ENCODE assay signal across 19 cellular contexts in genomic region chr19:7635670-7636069, GRCh38. TPM values are rescaled to one million over a fixed set of nuclear protein-coding genes. Genes with fewer than 3 reads are reported as not detected.
DNase-seq lines count a peak whose midpoint lies in the region; TF ChIP-seq lines count a peak whose summit lies in the region.
"Had no signal": no experiment of that assay in that cellular context is flagged by ENCODE, and none has a peak within 500 bp of the region (broad histone marks: within the 10 kb centered on the region; RNA-seq: fewer than 3 reads in every experiment).

No MANE protein-coding gene starts in this region.

- no peaks in the 10 kb centered on the region for H3K36me3 ChIP-seq in breast epithelium
- no peaks in the 10 kb centered on the region for H3K36me3 ChIP-seq in neural progenitor cell
- H3K36me3 ChIP-seq in GM23248 (ENCODE audit: low read depth): no peaks in the 10 kb centered on the region

- H3K27me3 Mint-ChIP-seq in activated naive CD4-positive, alpha-beta T cell treated with anti-CD3 and anti-CD28 coated beads, Interleukin-2, amount 10 ng/mL, durations not matched to agents 7 days and 5 days: peaks cover 4% of the 10 kb centered on the region
- no peaks in the 10 kb centered on the region for H3K27me3 Mint-ChIP-seq in activated naive CD4-positive, alpha-beta T cell treated with anti-CD3 and anti-CD28 coated beads for 36 hours (ENCODE audit: low read depth)
- no peaks in the 10 kb centered on the region for H3K27me3 Mint-ChIP-seq in IgD-negative memory B cell
- H3K27me3 Mint-ChIP-seq in neural progenitor cell (ENCODE audit: insufficient read depth, low read depth): peaks cover 23% of the 10 kb centered on the region

- peaks cover 22% of the 10 kb centered on the region for H3F3A ChIP-seq in neural progenitor cell (ENCODE audit: low read depth)
- H3F3A ChIP-seq in GM23248 (ENCODE audit: insufficient read depth): no peaks in the 10 kb centered on the region

- H3K79me2 ChIP-seq in neural progenitor cell (ENCODE audit: low read depth): peaks cover 15% of the 10 kb centered on the region
- peaks cover 13% of the 10 kb centered on the region for H3K79me2 ChIP-seq in GM23248 (ENCODE audit: insufficient read depth)

- peak overlapping the region; percentile 81 for H3K4me3 Mint-ChIP-seq in activated naive CD4-positive, alpha-beta T cell treated with anti-CD3 and anti-CD28 coated beads, Interleukin-2, amount 10 ng/mL, durations not matched to agents 7 days and 5 days
- H3K4me3 Mint-ChIP-seq in activated naive CD4-positive, alpha-beta T cell treated with anti-CD3 and anti-CD28 coated beads for 36 hours: no peak overlapping the region
- H3K4me3 Mint-ChIP-seq in IgD-negative memory B cell (peak overlapping the region; percentile 37 to 78 (median 58)), neural progenitor cell (peak overlapping the region; percentile 42)

- H3K4me2 ChIP-seq in neural progenitor cell (no peak overlapping the region), GM23248 (ENCODE audit: unreplicated experiment) (no peak overlapping the region)

- no peak for TF ChIP-seq CTCF in breast epithelium (IDR thresholded peaks at IDR 0.05)
- TF ChIP-seq CTCF in neural progenitor cell (IDR thresholded peaks at IDR 0.05): no peak
- TF ChIP-seq CTCF in GM10266 (IDR thresholded peaks at IDR 0.05; ENCODE audit: control insufficient read depth, insufficient read depth, low read depth, missing control alignments): no peak

- no peaks in the 10 kb centered on the region for H3K9me2 ChIP-seq in GM23248 (ENCODE audit: insufficient read depth)

- peaks cover 9% of the 10 kb centered on the region for H3K9me3 Mint-ChIP-seq in activated naive CD4-positive, alpha-beta T cell treated with anti-CD3 and anti-CD28 coated beads, Interleukin-2, amount 10 ng/mL, durations not matched to agents 7 days and 5 days
- peaks cover 6% of the 10 kb centered on the region for H3K9me3 Mint-ChIP-seq in activated naive CD4-positive, alpha-beta T cell treated with anti-CD3 and anti-CD28 coated beads for 36 hours
- H3K9me3 Mint-ChIP-seq in IgD-negative memory B cell (peaks cover 0 to 2% (median 0%) of the 10 kb centered on the region in 3 donors), neural progenitor cell (no peaks in the 10 kb centered on the region)

- peaks cover 29% of the 10 kb centered on the region for H3K36me3 Mint-ChIP-seq in activated naive CD4-positive, alpha-beta T cell treated with anti-CD3 and anti-CD28 coated beads, Interleukin-2, amount 10 ng/mL, durations not matched to agents 7 days and 5 days
- H3K36me3 Mint-ChIP-seq in activated naive CD4-positive, alpha-beta T cell treated with anti-CD3 and anti-CD28 coated beads for 36 hours (ENCODE audit: low read depth): peaks cover 12% of the 10 kb centered on the region
- H3K36me3 Mint-ChIP-seq in IgD-negative memory B cell (peaks cover 3% of the 10 kb centered on the region), neural progenitor cell (no peaks in the 10 kb centered on the region)

- intact Hi-C loops in activated naive CD4-positive, alpha-beta T cell treated with anti-CD3 and anti-CD28 coated beads for 36 hours (cut with micrococcal nuclease): no loop called here
- intact Hi-C loops in breast epithelium (cut with DNase I; ENCODE audit: low total_unique reads): no loop called here

- peak overlapping the region; percentile 84 for H3K27ac Mint-ChIP-seq in activated naive CD4-positive, alpha-beta T cell treated with anti-CD3 and anti-CD28 coated beads, Interleukin-2, amount 10 ng/mL, durations not matched to agents 7 days and 5 days
- no peak overlapping the region for H3K27ac Mint-ChIP-seq in activated naive CD4-positive, alpha-beta T cell treated with anti-CD3 and anti-CD28 coated beads for 36 hours
- H3K27ac Mint-ChIP-seq in IgD-negative memory B cell (peak overlapping the region; percentile 8 to 84 (median 67)), neural progenitor cell (no peak overlapping the region)

- TF ChIP-seq POLR2A in breast epithelium (IDR thresholded peaks at IDR 0.05): no peak

- H3K27ac ChIP-seq in breast epithelium: peak overlapping the region; percentile 88 to 92
- no peak overlapping the region for H3K27ac ChIP-seq in neural progenitor cell
- no peak overlapping the region for H3K27ac ChIP-seq in GM23248
- H3K27ac ChIP-seq: sigmoid colon had no signal

- DNase-seq in activated naive CD4-positive, alpha-beta T cell treated with anti-CD3 and anti-CD28 coated beads, Interleukin-2, amount 10 ng/mL, durations not matched to agents 7 days and 5 days: no peak
- DNase-seq in activated naive CD4-positive, alpha-beta T cell treated with anti-CD3 and anti-CD28 coated beads for 36 hours: no peak
- DNase-seq in breast epithelium (ENCODE audit: low spot score in 2 of 2): no peak
- DNase-seq in neural progenitor cell (ENCODE audit: low spot score): no peak
- DNase-seq in GM23248: no peak
- no peak for DNase-seq in NCI-H2171 (lab: John Stamatoyannopoulos, UW)
- DNase-seq in GM10266 (ENCODE audit: extremely low spot score): no peak
- DNase-seq: activated CD4-positive, alpha-beta T cell treated with anti-CD3 and anti-CD28 coated beads for 1 hour; activated effector memory CD4-positive, alpha-beta T cell treated with Interleukin-2 at 50 U/mL for 16 hours; cortex of kidney; DMS 273 treated with DMSO at 0.1 percent for 48 hours; nucleus accumbens; sigmoid colon; stimulated activated CD4-positive, alpha-beta T cell treated with anti-CD3 and anti-CD28 coated beads, Interleukin-1b, Interleukin-23, amount 100 ng/mL, for 48 hours had no signal

- H4K20me1 ChIP-seq in neural progenitor cell (ENCODE audit: low read depth) (no peaks in the 10 kb centered on the region), GM23248 (ENCODE audit: insufficient read depth) (no peaks in the 10 kb centered on the region)

- WGBS in GM23248 (ENCODE audit: low coverage in 1 of 2, low lambda C conversion rate in 2 of 2, missing lambda C conversion rate in 2 of 2), 2 experiments: 51 to 59% methylated on average over 6 of the region's 6 CpGs

- H3K4me1 Mint-ChIP-seq in activated naive CD4-positive, alpha-beta T cell treated with anti-CD3 and anti-CD28 coated beads, Interleukin-2, amount 10 ng/mL, durations not matched to agents 7 days and 5 days: peaks cover 41% of the 10 kb centered on the region
- H3K4me1 Mint-ChIP-seq in activated naive CD4-positive, alpha-beta T cell treated with anti-CD3 and anti-CD28 coated beads for 36 hours (ENCODE audit: low read depth): peaks cover 36% of the 10 kb centered on the region
- H3K4me1 Mint-ChIP-seq in IgD-negative memory B cell (peaks cover 0 to 21% (median 16%) of the 10 kb centered on the region in 3 donors), neural progenitor cell (peaks cover 4% of the 10 kb centered on the region)

- H2AFZ ChIP-seq in neural progenitor cell (replicated peaks) (no peak overlapping the region), GM23248 (no peak overlapping the region)

- no peaks in the 10 kb centered on the region for H3K27me3 ChIP-seq in breast epithelium
- H3K27me3 ChIP-seq in neural progenitor cell: peaks cover 26% of the 10 kb centered on the region
- H3K27me3 ChIP-seq in GM23248 (replicated peaks; ENCODE audit: insufficient read depth): 0 out of 2 replicates have a peak, but pooled peaks cover 7% of the 10 kb centered on the region

- H3K9me3 ChIP-seq in breast epithelium: no peaks in the 10 kb centered on the region
- no peaks in the 10 kb centered on the region for H3K9me3 ChIP-seq in neural progenitor cell (ENCODE audit: low read depth)
- H3K9me3 ChIP-seq in GM23248 (ENCODE audit: low read depth): no peaks in the 10 kb centered on the region
- H3K9me3 ChIP-seq: sigmoid colon had no signal

- in situ Hi-C loops in GM23248 (cut with MboI): no loop called here

- H3K9ac ChIP-seq in neural progenitor cell (no peak overlapping the region), GM23248 (no peak overlapping the region)

- H3K4me1 ChIP-seq in breast epithelium (peaks cover 1 to 2% of the 10 kb centered on the region in 2 donors), neural progenitor cell (peaks cover 1% of the 10 kb centered on the region), GM23248 (ENCODE audit: insufficient read depth) (peaks cover 4% of the 10 kb centered on the region; the same call in 1 of the 2 replicates)

- H3K4me3 ChIP-seq in breast epithelium: peak overlapping the region in 2 of 3 donors; percentile 61 to 74
- no peak overlapping the region for H3K4me3 ChIP-seq in neural progenitor cell
- H3K4me3 ChIP-seq in GM23248: no peak overlapping the region
- H3K4me3 ChIP-seq: sigmoid colon had no signal

- CTCF ChIA-PET in activated naive CD4-positive, alpha-beta T cell treated with anti-CD3 and anti-CD28 coated beads, Interleukin-2, amount 10 ng/mL, durations not matched to agents 7 days and 5 days (lab: Charles Lee): interaction anchor here (1.0 kb wide), 1 partner anchor 17 kb away, joined by 4 read pairs; no protein-coding TSS in a partner anchor
- CTCF ChIA-PET in activated naive CD4-positive, alpha-beta T cell treated with anti-CD3 and anti-CD28 coated beads for 36 hours (lab: Charles Lee): interaction anchor here (0.7 to 1.5 kb wide), 5 partner anchors 17 to 467 kb away, joined by 3 to 5 read pairs (median 4); partner anchors contain the start of gene TRAPPC5

RNA-seq across cellular contexts. Expression of gene STXBP2, which starts 1.2 kb away (rescaled TPM):
- 10 to 100 TPM; 88.4 to 92.4 TPM for total RNA-seq in activated naive CD4-positive, alpha-beta T cell treated with anti-CD3 and anti-CD28 coated beads for 36 hours
- polyA plus RNA-seq in IgD-negative memory B cell (70.2 TPM), GM23248 (2016; fragmentation: Nextera tagmentation; extraction: Ambion mirVana) (1.4 and 2.0 TPM in 2 replicates)
- total RNA-seq in breast epithelium (10 to 100 TPM; 15.4 to 55.3 (median 37.0) TPM), neural progenitor cell (ENCODE audit: low replicate concordance) (12.7 and 21.9 TPM in 2 replicates)
- 1.8 TPM in 1 of 2 replicates, not detected in the other for total RNA-seq in GM23248 (2014; rRNA removed; shearing (Covaris generic))

RNA-seq across cellular contexts. Expression of gene PCP2, which starts 2.2 kb away (rescaled TPM):
- under 1 TPM in 1 of 2 experiments, not detected in 1; 0.64 TPM for total RNA-seq in activated naive CD4-positive, alpha-beta T cell treated with anti-CD3 and anti-CD28 coated beads for 36 hours
- polyA plus RNA-seq in IgD-negative memory B cell (not detected), GM23248 (2016; fragmentation: Nextera tagmentation; extraction: Ambion mirVana) (not detected in 2 replicates)
- total RNA-seq in breast epithelium (1 to 10 TPM in 2 of 3 donors, not detected in 1; 4.9 to 6.7 TPM), neural progenitor cell (ENCODE audit: low replicate concordance) (not detected in 2 replicates)
- not detected in 2 replicates for total RNA-seq in GM23248 (2014; rRNA removed; shearing (Covaris generic))
- total RNA-seq: epithelial cell of proximal tubule, H4, lung microvascular endothelial cell, sigmoid colon had no signal

RNA-seq across cellular contexts. Expression of gene PET100, which starts 6.1 kb away (rescaled TPM):
- 10 to 100 TPM; 93.9 to 96.5 TPM for total RNA-seq in activated naive CD4-positive, alpha-beta T cell treated with anti-CD3 and anti-CD28 coated beads for 36 hours
- 232 TPM for polyA plus RNA-seq in IgD-negative memory B cell
- 10 to 100 TPM; 23.7 to 40.4 (median 33.1) TPM for total RNA-seq in breast epithelium
- 22.0 and 30.3 TPM in 2 replicates for total RNA-seq in neural progenitor cell (ENCODE audit: low replicate concordance)
- 7.6 and 13.5 TPM in 2 replicates for total RNA-seq in GM23248 (2014; rRNA removed; shearing (Covaris generic))
- 189 and 199 TPM in 2 replicates for polyA plus RNA-seq in GM23248 (2016; fragmentation: Nextera tagmentation; extraction: Ambion mirVana)

RNA-seq across cellular contexts. Expression of gene XAB2, which starts 6.3 kb away (rescaled TPM):
- total RNA-seq in activated naive CD4-positive, alpha-beta T cell treated with anti-CD3 and anti-CD28 coated beads for 36 hours: 10 to 100 TPM; 60.0 to 60.4 TPM
- 9.7 TPM for polyA plus RNA-seq in IgD-negative memory B cell
- 10 to 100 TPM; 41.3 to 49.0 (median 41.9) TPM for total RNA-seq in breast epithelium
- 30.9 and 51.4 TPM in 2 replicates for total RNA-seq in neural progenitor cell (ENCODE audit: low replicate concordance)
- 30.7 and 33.0 TPM in 2 replicates for total RNA-seq in GM23248 (2014; rRNA removed; shearing (Covaris generic))
- 12.2 and 12.5 TPM in 2 replicates for polyA plus RNA-seq in GM23248 (2016; fragmentation: Nextera tagmentation; extraction: Ambion mirVana)

RNA-seq across cellular contexts. Expression of gene RETN, which starts 33.2 kb away (rescaled TPM):
- total RNA-seq in activated naive CD4-positive, alpha-beta T cell treated with anti-CD3 and anti-CD28 coated beads for 36 hours: not detected
- polyA plus RNA-seq in IgD-negative memory B cell (not detected), GM23248 (2016; fragmentation: Nextera tagmentation; extraction: Ambion mirVana) (not detected in 2 replicates)
- total RNA-seq in breast epithelium (not detected), neural progenitor cell (ENCODE audit: low replicate concordance) (not detected in 2 replicates)
- total RNA-seq in GM23248 (2014; rRNA removed; shearing (Covaris generic)): not detected in 2 replicates
- total RNA-seq: epithelial cell of proximal tubule; H4; lung microvascular endothelial cell; sigmoid colon; T-helper 1 cell treated with Interleukin-12 subunit alpha and Interleukin-12 subunit beta and Interleukin-4 antibody, amounts not matched to agents 30 ng/mL and 1 ng/mL, for 36 hours had no signal

Comparison
In these comparisons a context has a peak if more than half of its experiments do, and no peak if none do; other contexts are left out.
1. H3K27ac Mint-ChIP-seq: peak in activated naive CD4-positive, alpha-beta T cell treated with anti-CD3 and anti-CD28 coated beads, Interleukin-2, amount 10 ng/mL, durations not matched to agents 7 days and 5 days (single experiment) and IgD-negative memory B cell (3 of 3); none in activated naive CD4-positive, alpha-beta T cell treated with anti-CD3 and anti-CD28 coated beads for 36 hours (single experiment) and neural progenitor cell (single experiment).
2. H3K27ac ChIP-seq: peak in breast epithelium (2 of 2); none in neural progenitor cell (single experiment) and GM23248 (single experiment).
3. H3K4me3 ChIP-seq: peak in breast epithelium (2 of 3); none in neural progenitor cell (single experiment) and GM23248 (single experiment).